26 cellular contexts compared by ENCODE assay signal in the genomic region with DNA sequence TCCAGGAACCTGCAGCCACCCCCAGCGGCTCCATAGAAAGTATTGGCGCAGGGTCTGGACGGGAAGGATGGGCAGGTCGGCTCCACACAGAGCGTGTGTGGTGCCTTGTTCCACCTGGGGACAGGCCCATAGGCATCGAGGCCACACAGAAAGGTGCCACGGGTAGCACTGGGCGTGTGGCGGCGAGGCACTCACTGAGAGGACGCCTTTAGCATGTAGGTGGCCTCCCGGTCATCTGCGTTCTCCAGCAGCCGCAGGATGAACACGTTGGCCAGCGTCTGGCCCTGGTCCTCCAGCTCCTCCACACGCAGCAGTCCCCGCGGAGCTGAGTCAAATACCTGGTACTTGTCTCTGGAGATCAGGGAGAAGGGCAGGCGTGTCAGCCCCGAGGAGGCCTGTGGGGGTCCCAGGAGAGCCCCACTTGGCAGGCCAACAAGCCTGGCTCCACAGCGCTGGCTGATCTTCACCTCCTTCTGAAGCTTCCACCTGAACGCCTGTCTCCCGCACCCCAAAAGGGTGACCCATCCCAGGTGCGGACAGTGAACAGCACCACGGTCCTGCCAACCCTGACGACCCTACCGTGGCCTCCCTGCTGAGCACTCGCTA. TPM values are rescaled to one million over a fixed set of nuclear protein-coding genes. Genes with fewer than 3 reads are reported as not detected.
"Had no signal": no experiment of that assay in that cellular context is flagged by ENCODE, and none has a peak within 500 bp of the region (broad histone marks: within the 10 kb centered on the region; RNA-seq: fewer than 3 reads in every experiment).

No MANE protein-coding gene starts in this region.

- H3K27me3 ChIP-seq: colonic mucosa, gastrocnemius medialis, pancreas had no signal

- DNase-seq: activated CD4-positive, alpha-beta T cell treated with anti-CD3 and anti-CD28 coated beads, Interleukin-2, amount 50 U/mL, for 4 hours; activated CD8-positive, alpha-beta memory T cell treated with anti-CD3 and anti-CD28 coated beads for 24 hours; activated CD8-positive, alpha-beta memory T cell treated with anti-CD3 and anti-CD28 coated beads, Interleukin-2, amount 50 U/mL, for 4 hours; activated naive CD4-positive, alpha-beta T cell treated with anti-CD3 and anti-CD28 coated beads for 36 hours; activated naive CD8-positive, alpha-beta T cell treated with anti-CD3 and anti-CD28 coated beads, Interleukin-2, amount 50 U/mL, for 24 hours; anterior cingulate cortex; caudate nucleus; colonic mucosa; esophagus squamous epithelium; gastrocnemius medialis; left cardiac atrium; naive thymus-derived CD8-positive, alpha-beta T cell; right cardiac atrium; stimulated activated CD4-positive, alpha-beta T cell treated with anti-CD3 and anti-CD28 coated beads, Interleukin-1b, Interleukin-23, amount 100 ng/mL, for 48 hours; substantia nigra; T-helper 9 cell had no signal

- H3K4me3 Mint-ChIP-seq: activated naive CD4-positive, alpha-beta T cell treated with anti-CD3 and anti-CD28 coated beads for 36 hours; activated naive CD8-positive, alpha-beta T cell treated with anti-CD3 and anti-CD28 coated beads, Interleukin-2, amount 50 U/mL, for 24 hours; activated T-cell treated with anti-CD3 and anti-CD28 coated beads, Interleukin-2, amount 50 U/mL, for 24 hours; brain; mesothelial cell of epicardium; stimulated activated naive CD8-positive, alpha-beta T cell treated with anti-CD3 and anti-CD28 coated beads, Interleukin-15, Interleukin-2, amounts not matched to agents 100 ng/mL and 50 ng/mL, for 24 hours; WTC11 had no signal

- FAIRE-seq: islet of Langerhans, pancreas had no signal

- H3K36me3 Mint-ChIP-seq: brain; mesothelial cell of epicardium; naive thymus-derived CD8-positive, alpha-beta T cell; WTC11 had no signal

- H3K4me3 ChIP-seq: colonic mucosa, esophagus squamous epithelium, gastrocnemius medialis, pancreas, tibial artery had no signal

- H3K4me1 Mint-ChIP-seq: activated naive CD8-positive, alpha-beta T cell treated with anti-CD3 and anti-CD28 coated beads, Interleukin-2, amount 50 U/mL, for 24 hours; brain had no signal

- H3K9me3 Mint-ChIP-seq: activated naive CD4-positive, alpha-beta T cell treated with anti-CD3 and anti-CD28 coated beads for 36 hours; activated naive CD8-positive, alpha-beta T cell treated with anti-CD3 and anti-CD28 coated beads, Interleukin-2, amount 50 U/mL, for 24 hours; activated T-cell treated with anti-CD3 and anti-CD28 coated beads, Interleukin-2, amount 50 U/mL, for 24 hours; activated T-helper 2 cell treated with anti-CD3 and anti-CD28 coated beads, Interferon-gamma antibody, Interleukin-2, Interleukin-4, amounts not matched to agents 10 μg/mL and 5 μg/mL and 100 μg/mL, durations not matched to agents 14 hours and 24 hours and 36 hours; mesothelial cell of epicardium; naive thymus-derived CD8-positive, alpha-beta T cell; stimulated activated naive CD8-positive, alpha-beta T cell treated with anti-CD3 and anti-CD28 coated beads, Interleukin-15, Interleukin-2, amounts not matched to agents 100 ng/mL and 50 ng/mL, for 24 hours; WTC11 had no signal

- H3K4me1 ChIP-seq: colonic mucosa, gastrocnemius medialis, pancreas had no signal

- ATAC-seq: activated naive CD8-positive, alpha-beta T cell treated with anti-CD3 and anti-CD28 coated beads, Interleukin-2, amount 50 U/mL, for 24 hours; gastrocnemius medialis; left cardiac atrium; naive thymus-derived CD8-positive, alpha-beta T cell; pancreas; right cardiac atrium; WTC11 had no signal

- H3K27ac ChIP-seq: colonic mucosa, esophagus squamous epithelium, gastrocnemius medialis, neutrophil, pancreas, tibial artery had no signal

- H3K27me3 Mint-ChIP-seq: activated T-cell treated with anti-CD3 and anti-CD28 coated beads, Interleukin-2, amount 50 U/mL, for 24 hours; stimulated activated naive CD8-positive, alpha-beta T cell treated with anti-CD3 and anti-CD28 coated beads, Interleukin-15, Interleukin-2, amounts not matched to agents 100 ng/mL and 50 ng/mL, for 24 hours had no signal

- H3K9me3 ChIP-seq: colonic mucosa, esophagus squamous epithelium, gastrocnemius medialis, neutrophil, pancreas, tibial artery had no signal

- H3K36me3 ChIP-seq: colonic mucosa, gastrocnemius medialis, neutrophil, pancreas had no signal

RNA-seq across cellular contexts. Expression of a gene that starts 13.2 kb away (rescaled TPM):
- polyA plus RNA-seq: naive thymus-derived CD8-positive, alpha-beta T cell had no signal
